Comparison of ENCODE assay signal across 14 cellular contexts in genomic region chr11:128487978-128488377, GRCh38.
DNase-seq lines count a peak whose midpoint lies in the region; ATAC-seq and TF ChIP-seq lines count a peak whose summit lies in the region.
"Had no signal": no experiment of that assay in that cellular context is flagged by ENCODE, and none has a peak within 500 bp of the region (broad histone marks: within the 10 kb centered on the region; RNA-seq: fewer than 3 reads in every experiment).

No MANE protein-coding gene starts in this region.

- H4K20me1 ChIP-seq in IMR-90 (ENCODE audit: insufficient read depth, low read length) = peaks cover 47% of the 10 kb centered on the region

- no peak for ATAC-seq in IMR-90 (ENCODE audit: low read depth)
- peak; percentile 51 for ATAC-seq in activated naive CD8-positive, alpha-beta T cell treated with anti-CD3 and anti-CD28 coated beads, Interleukin-2, amount 50 U/mL, for 24 hours
- ATAC-seq in naive thymus-derived CD4-positive, alpha-beta T cell = peak; percentile 39
- no peak for ATAC-seq in right lobe of liver
- ATAC-seq in GM18498 (IDR thresholded peaks at IDR 0.05; ENCODE audit: unreplicated experiment) = no peak
- ATAC-seq: HepG2 had no signal

- TF ChIP-seq POLR2A in IMR-90 (IDR thresholded peaks at IDR 0.05; ENCODE audit: low read depth, low read length) (no peak), right lobe of liver (IDR thresholded peaks at IDR 0.05) (no peak)

- H2AK9ac ChIP-seq in IMR-90 (replicated peaks; ENCODE audit: low read depth, low read length, poor library complexity) = no peak overlapping the region

- H3K56ac ChIP-seq in IMR-90 (ENCODE audit: extremely low read depth, insufficient read depth, low read length) = no peak overlapping the region

- peaks cover 91% of the 10 kb centered on the region for H3K36me3 Mint-ChIP-seq in activated naive CD8-positive, alpha-beta T cell treated with anti-CD3 and anti-CD28 coated beads, Interleukin-2, amount 50 U/mL, for 24 hours (ENCODE audit: low read depth)
- H3K36me3 Mint-ChIP-seq in naive thymus-derived CD4-positive, alpha-beta T cell = peaks cover 50 to 92% (median 87%) of the 10 kb centered on the region in 5 donors

- peak overlapping the region in 1 of 2 experiments; percentile 51; a peak in 1 of 4 replicates for H4K8ac ChIP-seq in IMR-90 (ENCODE audit: low read depth in 2 of 2, low read length in 2 of 2)

- POLR2A ChIA-PET in AG04450 (lab: Yijun Ruan, JAX) (no interaction called here), IMR-90 (lab: Charles Lee; ENCODE audit: unreplicated experiment) (interaction anchor here (0.6 kb wide), 1 partner anchor 216 kb away, joined by 3 read pairs; no protein-coding TSS in a partner anchor)
- POLR2A ChIA-PET in naive thymus-derived CD4-positive, alpha-beta T cell (lab: Charles Lee) = interaction anchor here (0.5 to 16.8 kb wide), 14 partner anchors 6 to 217 kb away, joined by 3 to 545 read pairs (median 8); no protein-coding TSS in a partner anchor

- in situ Hi-C loops in IMR-90 (cut with MboI; ENCODE audit: low sequenced_read_pairs) = no loop called here

- H3K27ac ChIP-seq in AG04450 (ENCODE audit: low read depth, low read length) = peak overlapping the region; percentile 25
- peak overlapping the region; percentile 83; the same call in 1 of the 2 replicates for H3K27ac ChIP-seq in IMR-90 (ENCODE audit: insufficient read depth, low read length)
- H3K27ac ChIP-seq in naive thymus-derived CD4-positive, alpha-beta T cell (ENCODE audit: low read depth, low read length) = peak overlapping the region; percentile 97
- H3K27ac ChIP-seq in right lobe of liver = no peak overlapping the region

- H3K79me1 ChIP-seq in IMR-90 (ENCODE audit: low read depth in 1 of 2, low read length in 2 of 2) = peaks cover 51 to 89% of the 10 kb centered on the region in 2 experiments

- H2BK5ac ChIP-seq in IMR-90 (ENCODE audit: low read depth, low read length, poor library complexity, severe bottlenecking) = peak overlapping the region; percentile 81

- WGBS in IMR-90 (ENCODE audit: extremely low coverage in 2 of 2, insufficient read length in 1 of 2), 2 experiments = no CpG with 5 or more reads among the region's 5 CpGs
- 50% methylated on average over 5 of the region's 5 CpGs for WGBS in right lobe of liver (ENCODE audit: insufficient coverage, low coverage, low lambda C conversion rate, missing lambda C conversion rate)

- peaks cover 35% of the 10 kb centered on the region for H3K9me1 ChIP-seq in IMR-90 (ENCODE audit: insufficient read depth, low read length)

- H2AFZ ChIP-seq in IMR-90 (replicated peaks; ENCODE audit: low read length, poor library complexity) = no peak overlapping the region

- peak overlapping the region; percentile 83; the same call in 1 of the 2 replicates for H3K18ac ChIP-seq in IMR-90 (ENCODE audit: low read depth, low read length)

- peak overlapping the region; percentile 71; the same call in 1 of the 2 replicates for H4K5ac ChIP-seq in IMR-90 (ENCODE audit: low read depth, low read length)

- H3K4me3 ChIP-seq in AG04450 (ENCODE audit: low read depth, low read length) (no peak overlapping the region), IMR-90 (ENCODE audit: insufficient read depth, low read depth, low read length) (no peak overlapping the region), right lobe of liver (no peak overlapping the region)
- H3K4me3 ChIP-seq in naive thymus-derived CD4-positive, alpha-beta T cell (ENCODE audit: low read length) = no peak overlapping the region

- TF ChIP-seq RAD21 in IMR-90 (IDR thresholded peaks at IDR 0.05; ENCODE audit: low read length) = no peak

- H3K9me3 Mint-ChIP-seq in activated naive CD8-positive, alpha-beta T cell treated with anti-CD3 and anti-CD28 coated beads, Interleukin-2, amount 50 U/mL, for 24 hours = no peaks in the 10 kb centered on the region
- peaks cover 0 to 2% (median 0%) of the 10 kb centered on the region in 11 donors for H3K9me3 Mint-ChIP-seq in naive thymus-derived CD4-positive, alpha-beta T cell

- peak overlapping the region; percentile 50; the same call in 1 of the 2 replicates for H4K91ac ChIP-seq in IMR-90 (ENCODE audit: insufficient read depth, low read depth, low read length)

- peak overlapping the region; percentile 59 for H3K4me3 Mint-ChIP-seq in activated naive CD8-positive, alpha-beta T cell treated with anti-CD3 and anti-CD28 coated beads, Interleukin-2, amount 50 U/mL, for 24 hours
- H3K4me3 Mint-ChIP-seq in naive thymus-derived CD4-positive, alpha-beta T cell = peak overlapping the region; percentile 62 to 99 (median 76)

- H2AK5ac ChIP-seq in IMR-90 (ENCODE audit: low read depth, low read length) = peak overlapping the region; percentile 85; the same call in 1 of the 2 replicates

- H3K4ac ChIP-seq in IMR-90 (ENCODE audit: low read depth, low read length) = peak overlapping the region; percentile 93

- TF ChIP-seq CTCF in AG04450 (IDR thresholded peaks at IDR 0.05; ENCODE audit: low read depth, low read length) = no peak
- no peak for TF ChIP-seq CTCF in IMR-90 (conservative IDR thresholded peaks at IDR 0.05; ENCODE audit: low read depth, low read length)
- TF ChIP-seq CTCF in right lobe of liver (IDR thresholded peaks at IDR 0.05) = no peak

- dilution Hi-C loops in IMR-90 (cut with HindIII; ENCODE audit: low sequenced_read_pairs, unreplicated experiment) = no loop called here

- peak overlapping the region; percentile 58; the same call in 1 of the 2 replicates for H3K23ac ChIP-seq in IMR-90 (ENCODE audit: low read depth, low read length)

- peak overlapping the region; percentile 57; the same call in 1 of the 2 replicates for H2BK20ac ChIP-seq in IMR-90 (ENCODE audit: low read depth, low read length)

- peak overlapping the region; percentile 61; the same call in 1 of the 3 replicates for H2BK15ac ChIP-seq in IMR-90 (ENCODE audit: low read depth, low read length)

- H3K27ac Mint-ChIP-seq in activated naive CD8-positive, alpha-beta T cell treated with anti-CD3 and anti-CD28 coated beads, Interleukin-2, amount 50 U/mL, for 24 hours = peak overlapping the region; percentile 100
- peak overlapping the region; percentile 73 to 99 (median 96) for H3K27ac Mint-ChIP-seq in naive thymus-derived CD4-positive, alpha-beta T cell

- peaks cover 39% of the 10 kb centered on the region for H3K36me3 ChIP-seq in IMR-90 (ENCODE audit: control insufficient read depth, insufficient read depth, low read length)
- H3K36me3 ChIP-seq in naive thymus-derived CD4-positive, alpha-beta T cell (ENCODE audit: control insufficient read depth in 2 of 3, insufficient read depth in 3 of 3, low read length in 3 of 3) = peaks cover 35 to 84% (median 65%) of the 10 kb centered on the region in 3 experiments
- no peaks in the 10 kb centered on the region for H3K36me3 ChIP-seq in right lobe of liver

- no peak overlapping the region for H3K9ac ChIP-seq in IMR-90 (ENCODE audit: low read depth, low read length)

- no peaks in the 10 kb centered on the region for H3K27me3 Mint-ChIP-seq in activated naive CD8-positive, alpha-beta T cell treated with anti-CD3 and anti-CD28 coated beads, Interleukin-2, amount 50 U/mL, for 24 hours
- no peaks in the 10 kb centered on the region for H3K27me3 Mint-ChIP-seq in naive thymus-derived CD4-positive, alpha-beta T cell

- peaks cover 98% of the 10 kb centered on the region for H3K4me1 Mint-ChIP-seq in activated naive CD8-positive, alpha-beta T cell treated with anti-CD3 and anti-CD28 coated beads, Interleukin-2, amount 50 U/mL, for 24 hours
- H3K4me1 Mint-ChIP-seq in naive thymus-derived CD4-positive, alpha-beta T cell = peaks cover 71 to 100% (median 100%) of the 10 kb centered on the region in 7 donors

- H3K27me3 ChIP-seq in AG04450 (ENCODE audit: control insufficient read depth, insufficient read depth, low read length) (no peaks in the 10 kb centered on the region), IMR-90 (ENCODE audit: control insufficient read depth, insufficient read depth, low read length) (no peaks in the 10 kb centered on the region), right lobe of liver (no peaks in the 10 kb centered on the region)
- H3K27me3 ChIP-seq in naive thymus-derived CD4-positive, alpha-beta T cell (ENCODE audit: control insufficient read depth in 2 of 2, insufficient read depth in 2 of 2, low read length in 2 of 2) = no peaks in the 10 kb centered on the region

- H3K9me3 ChIP-seq in AG04450 (ENCODE audit: control insufficient read depth, insufficient read depth, low read length) (no peaks in the 10 kb centered on the region), IMR-90 (ENCODE audit: control insufficient read depth, insufficient read depth, low read length) (no peaks in the 10 kb centered on the region), right lobe of liver (no peaks in the 10 kb centered on the region)
- H3K9me3 ChIP-seq in naive thymus-derived CD4-positive, alpha-beta T cell (ENCODE audit: control insufficient read depth in 2 of 3, low read length in 3 of 3) = no peaks in the 10 kb centered on the region

- peaks cover 14% of the 10 kb centered on the region for H3K4me1 ChIP-seq in IMR-90 (ENCODE audit: control insufficient read depth, insufficient read depth, low read length)
- peaks cover 96% of the 10 kb centered on the region in 2 donors for H3K4me1 ChIP-seq in naive thymus-derived CD4-positive, alpha-beta T cell (ENCODE audit: control insufficient read depth in 2 of 2, insufficient read depth in 2 of 2, low read length in 2 of 2)
- peaks cover 0 to 28% (median 0%) of the 10 kb centered on the region in 4 donors for H3K4me1 ChIP-seq in right lobe of liver

- CTCF ChIA-PET in AG04450 (lab: Charles Lee) = interaction anchor here (1.0 to 1.6 kb wide), 3 partner anchors 142 to 330 kb away, joined by 5 to 6 read pairs (median 5); no protein-coding TSS in a partner anchor
- CTCF ChIA-PET in IMR-90 (lab: Yijun Ruan, JAX) = interaction anchor here (1.0 kb wide), 1 partner anchor 30 kb away, joined by 4 read pairs; no protein-coding TSS in a partner anchor
- CTCF ChIA-PET in naive thymus-derived CD4-positive, alpha-beta T cell (lab: Charles Lee) = interaction anchor here (0.6 to 2.2 kb wide), 10 partner anchors 11 to 333 kb away, joined by 3 to 7 read pairs (median 5); no protein-coding TSS in a partner anchor

- no TSS peak for BruUV-seq in IMR-90 (replicated peaks; lab: Mats Ljungman, UMichigan)

- H2BK120ac ChIP-seq in IMR-90 (ENCODE audit: low read depth, low read length) = peak overlapping the region; percentile 80; the same call in 1 of the 2 replicates

- DNase-seq in AG04450 (ENCODE audit: low read depth, low spot score) (no peak), IMR-90 (no peak), Kasumi-1 (lab: John Stamatoyannopoulos, UW) (no peak), right lobe of liver (no peak), dermis blood vessel endothelial cell (no peak)
- DNase-seq in activated naive CD8-positive, alpha-beta T cell treated with anti-CD3 and anti-CD28 coated beads, Interleukin-2, amount 50 U/mL, for 24 hours = no peak
- peak in 1 of 9 donors; percentile 44 for DNase-seq in naive thymus-derived CD4-positive, alpha-beta T cell
- DNase-seq: amygdala, C1 segment of cervical spinal cord, midbrain, NCI-H1417 treated with DMSO at 0.1 percent for 48 hours, posterior cingulate gyrus had no signal

- intact Hi-C loops in IMR-90 (cut with micrococcal nuclease) (no loop called here), right lobe of liver (cut with DNase I) (loop anchor here in 1 of 2 donors (10.0 kb wide), 1 partner anchor 147 kb away; no protein-coding TSS in a partner anchor)
- intact Hi-C loops in naive thymus-derived CD4-positive, alpha-beta T cell (cut with micrococcal nuclease) = loop anchor here in 1 of 2 donors (1.0 kb wide), 2 partner anchors 12 to 17 kb away; no protein-coding TSS in a partner anchor

- no peak overlapping the region; the same call in 1 of the 2 replicates for H3K4me2 ChIP-seq in IMR-90 (ENCODE audit: low read depth, low read length)

- H3K14ac ChIP-seq in IMR-90 (replicated peaks; ENCODE audit: low read depth, low read length) = peak overlapping the region; percentile 48; the same call in 1 of the 2 replicates

Comparison
In these comparisons a context has a peak if more than half of its experiments do, and no peak if none do; other contexts are left out.
1. H3K27ac ChIP-seq: peak in AG04450 (single experiment), IMR-90 (single experiment) and naive thymus-derived CD4-positive, alpha-beta T cell (single experiment); none in right lobe of liver (0 of 3).
2. ATAC-seq: peak in activated naive CD8-positive, alpha-beta T cell treated with anti-CD3 and anti-CD28 coated beads, Interleukin-2, amount 50 U/mL, for 24 hours (single experiment) and naive thymus-derived CD4-positive, alpha-beta T cell (single experiment); none in IMR-90 (single experiment), right lobe of liver (0 of 4) and GM18498 (single experiment).